Comparison of ENCODE assay signal across 1 cellular context in the genomic region with DNA sequence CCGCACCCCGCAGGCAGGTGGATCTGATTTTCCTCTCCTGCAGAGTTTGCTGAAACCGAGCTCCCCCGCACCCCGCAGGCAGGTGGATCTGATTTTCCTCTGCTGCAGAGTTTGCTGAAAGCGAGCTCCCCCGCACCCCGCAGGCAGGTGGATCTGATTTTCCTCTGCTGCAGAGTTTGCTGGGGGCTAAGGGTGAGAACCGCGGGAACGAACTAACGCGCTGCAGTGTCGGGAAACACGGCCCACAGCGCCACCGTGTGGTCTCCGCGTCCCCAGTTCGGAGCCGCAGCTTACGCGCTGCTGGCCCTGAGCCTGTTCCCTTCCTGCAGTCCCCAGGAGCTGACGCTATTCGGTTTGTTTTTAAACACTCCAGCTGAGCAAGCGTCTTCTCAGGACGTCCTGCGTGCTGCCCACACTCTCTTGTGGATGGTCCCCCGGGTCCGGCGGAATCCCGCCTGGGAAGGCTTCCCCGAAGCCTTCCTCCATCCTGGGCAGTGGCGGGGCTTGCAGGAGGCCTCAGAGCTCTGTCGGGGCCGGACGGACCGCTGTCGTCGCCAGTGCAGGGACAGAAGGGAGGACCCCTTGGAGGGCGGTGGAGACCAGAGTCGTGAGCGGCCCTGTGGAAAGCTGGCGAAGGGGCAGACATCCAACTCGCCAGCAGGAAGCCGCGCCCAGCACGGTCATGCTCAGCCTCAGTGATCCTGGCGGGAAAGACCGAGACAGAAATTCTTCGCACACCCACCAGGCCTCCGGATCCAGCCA.
TF ChIP-seq lines count a peak whose summit lies in the region.

No MANE protein-coding gene starts in this region.

TF ChIP-seq in H1, 55 proteins besides CTCF, POLR2A, EP300 and RAD21 (continued from another document):
- TF ChIP-seq, protein P1, sequence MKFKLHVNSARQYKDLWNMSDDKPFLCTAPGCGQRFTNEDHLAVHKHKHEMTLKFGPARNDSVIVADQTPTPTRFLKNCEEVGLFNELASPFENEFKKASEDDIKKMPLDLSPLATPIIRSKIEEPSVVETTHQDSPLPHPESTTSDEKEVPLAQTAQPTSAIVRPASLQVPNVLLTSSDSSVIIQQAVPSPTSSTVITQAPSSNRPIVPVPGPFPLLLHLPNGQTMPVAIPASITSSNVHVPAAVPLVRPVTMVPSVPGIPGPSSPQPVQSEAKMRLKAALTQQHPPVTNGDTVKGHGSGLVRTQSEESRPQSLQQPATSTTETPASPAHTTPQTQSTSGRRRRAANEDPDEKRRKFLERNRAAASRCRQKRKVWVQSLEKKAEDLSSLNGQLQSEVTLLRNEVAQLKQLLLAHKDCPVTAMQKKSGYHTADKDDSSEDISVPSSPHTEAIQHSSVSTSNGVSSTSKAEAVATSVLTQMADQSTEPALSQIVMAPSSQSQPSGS (IDR thresholded peaks at IDR 0.05; ENCODE audit: low read length) = no peak
- TF ChIP-seq, protein P2, sequence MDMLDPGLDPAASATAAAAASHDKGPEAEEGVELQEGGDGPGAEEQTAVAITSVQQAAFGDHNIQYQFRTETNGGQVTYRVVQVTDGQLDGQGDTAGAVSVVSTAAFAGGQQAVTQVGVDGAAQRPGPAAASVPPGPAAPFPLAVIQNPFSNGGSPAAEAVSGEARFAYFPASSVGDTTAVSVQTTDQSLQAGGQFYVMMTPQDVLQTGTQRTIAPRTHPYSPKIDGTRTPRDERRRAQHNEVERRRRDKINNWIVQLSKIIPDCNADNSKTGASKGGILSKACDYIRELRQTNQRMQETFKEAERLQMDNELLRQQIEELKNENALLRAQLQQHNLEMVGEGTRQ (IDR thresholded peaks at IDR 0.05; ENCODE audit: low read length) = no peak
- TF ChIP-seq BACH1 (IDR thresholded peaks at IDR 0.05; ENCODE audit: low read length) (no peak), MAFK (IDR thresholded peaks at IDR 0.05; ENCODE audit: low read depth, low read length) (no peak), GTF2F1 (IDR thresholded peaks at IDR 0.05; ENCODE audit: borderline replicate concordance, low read depth, low read length) (no peak), JUN (IDR thresholded peaks at IDR 0.05; ENCODE audit: low read depth, low read length) (no peak), TCF12 (IDR thresholded peaks at IDR 0.05; ENCODE audit: low read depth, low read length) (no peak), RFX5 (IDR thresholded peaks at IDR 0.05; ENCODE audit: borderline replicate concordance, low read depth, low read length) (no peak)
- TF ChIP-seq, protein P3, sequence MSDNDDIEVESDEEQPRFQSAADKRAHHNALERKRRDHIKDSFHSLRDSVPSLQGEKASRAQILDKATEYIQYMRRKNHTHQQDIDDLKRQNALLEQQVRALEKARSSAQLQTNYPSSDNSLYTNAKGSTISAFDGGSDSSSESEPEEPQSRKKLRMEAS (IDR thresholded peaks at IDR 0.05) = peak; percentile 38; the same call in 1 of the 2 replicates
